9 cellular contexts compared by ENCODE assay signal in the genomic region with DNA sequence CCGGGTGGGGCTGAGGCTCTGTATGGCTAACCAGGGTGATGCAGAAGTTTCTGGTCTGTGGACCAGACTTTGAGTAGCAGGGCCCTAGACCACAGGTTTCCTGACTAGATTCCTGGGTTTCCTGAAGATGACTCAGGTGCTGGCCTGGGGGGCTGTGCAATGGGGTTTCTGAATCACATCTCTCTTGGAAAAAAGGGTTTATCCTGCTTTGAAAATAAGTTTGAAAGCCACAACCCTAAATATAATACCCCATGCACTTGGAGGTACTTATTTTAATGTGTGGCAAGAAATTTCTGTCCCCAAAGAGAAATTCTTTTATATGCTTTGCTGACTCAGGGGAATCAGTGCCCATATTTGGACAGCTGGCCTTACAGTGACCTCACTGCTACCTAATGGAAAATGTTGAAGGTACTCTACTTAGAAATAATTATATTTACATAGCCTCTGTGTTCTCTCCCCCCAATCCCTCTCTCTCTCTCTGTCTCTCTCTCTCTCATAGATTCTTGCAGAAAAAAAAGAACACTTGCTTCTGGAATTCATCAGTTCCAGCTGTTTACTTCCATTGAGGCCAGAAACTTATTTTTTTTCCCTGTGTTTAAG.
A peak's percentile ranks its signal among the peaks of the same experiment; 100 is the strongest.
DNase-seq lines count a peak whose midpoint lies in the region; FAIRE-seq and TF ChIP-seq lines count a peak whose summit lies in the region.
"Had no signal": no experiment of that assay in that cellular context is flagged by ENCODE, and none has a peak within 500 bp of the region (broad histone marks: within the 10 kb centered on the region; RNA-seq: fewer than 3 reads in every experiment).

No MANE protein-coding gene starts in this region.

- no peak overlapping the region for H2BK120ac ChIP-seq in mesenchymal stem cell (ENCODE audit: low read depth, low read length)

- no peak overlapping the region for H3K14ac ChIP-seq in mesenchymal stem cell (ENCODE audit: low read length in 2 of 2)

- H2AFZ ChIP-seq in astrocyte (ENCODE audit: low read depth, low read length), result no peak overlapping the region
- H2AFZ ChIP-seq in mesenchymal stem cell (ENCODE audit: low read depth, low read length), result no peak overlapping the region

- H3K18ac ChIP-seq in mesenchymal stem cell (ENCODE audit: low read depth in 1 of 2, low read length in 2 of 2), result no peak overlapping the region

- no peak overlapping the region for H4K91ac ChIP-seq in mesenchymal stem cell (ENCODE audit: low read length)

- H2AK5ac ChIP-seq in mesenchymal stem cell (ENCODE audit: low read length, severe bottlenecking), result no peak overlapping the region

- DNase-seq in COLO668 (lab: John Stamatoyannopoulos, UW; ENCODE audit: unreplicated experiment) (peak; percentile 0), HK-2 (ENCODE audit: unreplicated experiment) (peak; percentile 53), astrocyte (ENCODE audit: low read depth) (peak; percentile 95), mesenchymal stem cell (peak; percentile 76), NCI-H524 (lab: John Stamatoyannopoulos, UW) (no peak), amniotic stem cell (lab: John Stamatoyannopoulos, UW) (no peak), NCI-H2107 treated with DMSO at 0.1 percent for 48 hours (lab: John Stamatoyannopoulos, UW; ENCODE audit: unreplicated experiment) (no peak), T-helper 1 cell (no peak)
- DNase-seq: activated effector memory CD4-positive, alpha-beta T cell treated with Interleukin-2 at 50 U/mL for 16 hours had no signal

- H4K8ac ChIP-seq in mesenchymal stem cell (ENCODE audit: low read length), result no peak overlapping the region

- H3K4me2 ChIP-seq in astrocyte (ENCODE audit: low read length) (peak overlapping the region; percentile 81), mesenchymal stem cell (ENCODE audit: low read length, poor library complexity, severe bottlenecking) (no peak overlapping the region)

- H3K9me3 ChIP-seq in astrocyte (ENCODE audit: insufficient read depth, low read depth, low read length) (no peaks in the 10 kb centered on the region), mesenchymal stem cell (ENCODE audit: control insufficient read depth, low read length) (no peaks in the 10 kb centered on the region)

- no peak overlapping the region for H2BK15ac ChIP-seq in mesenchymal stem cell (ENCODE audit: low read depth, poor library complexity, severe bottlenecking)

- WGBS in mesenchymal stem cell, result 50% methylated on average over 1 of the region's 1 CpG

- no peaks in the 10 kb centered on the region for H4K20me1 ChIP-seq in astrocyte (ENCODE audit: insufficient read depth, low read length)

- H2BK5ac ChIP-seq in mesenchymal stem cell (ENCODE audit: low read depth, low read length, poor library complexity, severe bottlenecking), result no peak overlapping the region

- peak overlapping the region; percentile 92 for H3K27ac Mint-ChIP-seq in astrocyte (ENCODE audit: unreplicated experiment)

- H3K4ac ChIP-seq in mesenchymal stem cell (ENCODE audit: low read depth in 1 of 2, low read length in 2 of 2), result no peak overlapping the region

- H3K4me1 Mint-ChIP-seq in astrocyte (ENCODE audit: low read depth, unreplicated experiment), result peaks cover 34% of the 10 kb centered on the region

- H3K9ac ChIP-seq in astrocyte (ENCODE audit: low read length), result peak overlapping the region; percentile 9
- peak overlapping the region; percentile 72 for H3K9ac ChIP-seq in mesenchymal stem cell (ENCODE audit: low read length)

- H3K4me3 Mint-ChIP-seq in astrocyte (ENCODE audit: unreplicated experiment), result peak overlapping the region; percentile 28

- no peaks in the 10 kb centered on the region for H3K79me1 ChIP-seq in mesenchymal stem cell (replicated peaks; ENCODE audit: low read length, poor library complexity, severe bottlenecking)

- peak overlapping the region; percentile 68 for H3K27ac ChIP-seq in astrocyte (ENCODE audit: low read depth, low read length)
- H3K27ac ChIP-seq in mesenchymal stem cell (ENCODE audit: low read length, poor library complexity, severe bottlenecking), result no peak overlapping the region

- no peaks in the 10 kb centered on the region for H3K79me2 ChIP-seq in astrocyte (ENCODE audit: insufficient read depth, low read length)

- H2BK12ac ChIP-seq in mesenchymal stem cell (ENCODE audit: low read length in 2 of 2), result no peak overlapping the region

- FAIRE-seq in astrocyte (lab: Jason Lieb, UNC), result no peak

- peaks cover 49% of the 10 kb centered on the region for H3K4me1 ChIP-seq in astrocyte (ENCODE audit: insufficient read depth, low read length)
- peaks cover 33% of the 10 kb centered on the region for H3K4me1 ChIP-seq in mesenchymal stem cell (ENCODE audit: control insufficient read depth, insufficient read depth, low read depth, low read length)

- H3K27me3 ChIP-seq in astrocyte (ENCODE audit: insufficient read depth, low read length), result no peaks in the 10 kb centered on the region
- no peaks in the 10 kb centered on the region for H3K27me3 ChIP-seq in mesenchymal stem cell (ENCODE audit: control insufficient read depth in 1 of 2, insufficient read depth in 1 of 2, low read length in 2 of 2)

- no peak for TF ChIP-seq CTCF in astrocyte (IDR thresholded peaks at IDR 0.05; ENCODE audit: insufficient read depth, low read depth, low read length)

- peaks cover 6% of the 10 kb centered on the region for H3K27me3 Mint-ChIP-seq in astrocyte (ENCODE audit: low read depth, unreplicated experiment)

- H3K4me3 ChIP-seq in astrocyte (ENCODE audit: insufficient read depth, low read depth, low read length), result no peak overlapping the region
- no peak overlapping the region for H3K4me3 ChIP-seq in mesenchymal stem cell (ENCODE audit: insufficient read depth in 1 of 2, low read depth in 1 of 2, low read length in 2 of 2)

- no peaks in the 10 kb centered on the region for H3K36me3 ChIP-seq in astrocyte (ENCODE audit: insufficient read depth, low read length)
- no peaks in the 10 kb centered on the region for H3K36me3 ChIP-seq in mesenchymal stem cell (ENCODE audit: control insufficient read depth in 1 of 2, insufficient read depth in 2 of 2, low read depth in 1 of 2, low read length in 2 of 2)

- no peaks in the 10 kb centered on the region for H3K9me3 Mint-ChIP-seq in astrocyte (ENCODE audit: unreplicated experiment)

- no peaks in the 10 kb centered on the region for H3K36me3 Mint-ChIP-seq in astrocyte (ENCODE audit: low read depth, unreplicated experiment)

- H3K23ac ChIP-seq in mesenchymal stem cell (ENCODE audit: low read length in 2 of 2), result no peak overlapping the region

Comparison
In these comparisons a context has a peak if more than half of its experiments do, and no peak if none do; other contexts are left out.
1. DNase-seq: peak in COLO668 (single experiment), HK-2 (single experiment), astrocyte (single experiment) and mesenchymal stem cell (single experiment); none in NCI-H524 (0 of 2), amniotic stem cell (single experiment), NCI-H2107 treated with DMSO at 0.1 percent for 48 hours (single experiment) and T-helper 1 cell (0 of 5).